ENCODE assay signal across 8 cellular contexts in the genomic region with DNA sequence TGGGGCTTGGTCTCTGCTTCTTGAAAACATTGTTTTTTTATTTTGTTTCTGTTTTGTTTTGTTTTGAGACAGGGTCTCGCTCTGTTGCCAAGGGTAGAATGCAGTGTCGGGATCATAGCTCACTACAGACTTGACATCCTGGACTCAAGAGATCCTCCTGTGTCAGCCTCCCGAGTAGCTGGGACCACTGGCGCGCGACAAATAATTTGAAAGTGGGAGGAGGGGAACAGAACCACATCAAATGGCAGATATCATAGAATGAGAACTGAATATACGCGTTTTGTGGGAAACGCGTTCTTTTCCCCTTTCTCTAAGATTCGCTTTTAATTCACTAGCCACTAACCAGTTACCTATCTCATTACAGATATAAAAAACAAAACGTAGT. TPM values are rescaled to one million over a fixed set of nuclear protein-coding genes. Genes with fewer than 3 reads are reported as not detected.
DNase-seq lines count a peak whose midpoint lies in the region; ATAC-seq, FAIRE-seq and TF ChIP-seq lines count a peak whose summit lies in the region.

No MANE protein-coding gene starts in this region.

- POLR2A ChIA-PET in CD4-positive, alpha-beta memory T cell (lab: Charles Lee; ENCODE audit: partially characterized antibody) = interaction anchor here (0.5 to 2.4 kb wide), 13 partner anchors 8 to 202 kb away, joined by 3 to 12 read pairs (median 4); no protein-coding TSS in a partner anchor

- H3K36me3 ChIP-seq in CD4-positive, alpha-beta memory T cell (ENCODE audit: insufficient read depth, low read length) = no peaks in the 10 kb centered on the region
- H3K36me3 ChIP-seq in Loucy (ENCODE audit: insufficient read depth, low read length) = no peaks in the 10 kb centered on the region
- no peaks in the 10 kb centered on the region for H3K36me3 ChIP-seq in ectodermal cell (ENCODE audit: control insufficient read depth, insufficient read depth, low read length)

- peak overlapping the region; percentile 95 to 100 (median 98) for H3K4me3 Mint-ChIP-seq in CD4-positive, alpha-beta memory T cell
- H3K4me3 Mint-ChIP-seq in natural killer cell = peak overlapping the region; percentile 97

- 34 to 53% methylated on average over 9 to 11 of the region's 12 CpGs for WGBS in ectodermal cell, 2 experiments

- H3K4me1 Mint-ChIP-seq in CD4-positive, alpha-beta memory T cell = peaks cover 25 to 59% (median 43%) of the 10 kb centered on the region in 4 donors
- H3K4me1 Mint-ChIP-seq in natural killer cell = peaks cover 42 to 55% of the 10 kb centered on the region in 2 donors

- TF ChIP-seq CTCF in Loucy (conservative IDR thresholded peaks at IDR 0.05; ENCODE audit: low read length) (no peak), natural killer cell (IDR thresholded peaks at IDR 0.05) (no peak), D721Med (IDR thresholded peaks at IDR 0.05; ENCODE audit: insufficient read depth, missing control alignments) (no peak)

- intact Hi-C loops in CD4-positive, alpha-beta memory T cell (cut with micrococcal nuclease) = loop anchor here (2.0 to 5.0 kb wide), 2 partner anchors 14 to 61 kb away; no protein-coding TSS in a partner anchor
- intact Hi-C loops in natural killer cell (cut with micrococcal nuclease) = loop anchor here (5.0 kb wide), 1 partner anchor 204 kb away; no protein-coding TSS in a partner anchor

- peak in 2 of 3 donors; percentile 0 to 4 for ATAC-seq in natural killer cell
- ATAC-seq in HG02938 (IDR thresholded peaks at IDR 0.05; ENCODE audit: unreplicated experiment) = no peak

- H3K4me3 ChIP-seq in CD4-positive, alpha-beta memory T cell (ENCODE audit: low read length in 2 of 2) = peak overlapping the region; percentile 65 to 94
- peak overlapping the region; percentile 79 for H3K4me3 ChIP-seq in Loucy (ENCODE audit: low read length, poor library complexity, severe bottlenecking)
- H3K4me3 ChIP-seq in ectodermal cell (ENCODE audit: insufficient read depth, low read depth, low read length) = peak overlapping the region; percentile 73

- H3K4me2 ChIP-seq in Loucy (ENCODE audit: low read depth, low read length, poor library complexity, severe bottlenecking) = peak overlapping the region; percentile 77

- H4K20me1 ChIP-seq in Loucy (ENCODE audit: insufficient read depth, low read length, poor library complexity, severe bottlenecking) = peaks cover 28% of the 10 kb centered on the region

- no peaks in the 10 kb centered on the region for H3K27me3 Mint-ChIP-seq in CD4-positive, alpha-beta memory T cell
- H3K27me3 Mint-ChIP-seq in natural killer cell (ENCODE audit: low read depth in 2 of 2) = peaks cover 14 to 27% of the 10 kb centered on the region in 2 donors

- CTCF ChIA-PET in CD4-positive, alpha-beta memory T cell (lab: Charles Lee; ENCODE audit: partially characterized antibody) = interaction anchor here (0.9 to 3.7 kb wide), 14 partner anchors 9 to 120 kb away, joined by 3 to 39 read pairs (median 5); no protein-coding TSS in a partner anchor

- no peaks in the 10 kb centered on the region for H3K9me3 Mint-ChIP-seq in CD4-positive, alpha-beta memory T cell
- H3K9me3 Mint-ChIP-seq in natural killer cell = no peaks in the 10 kb centered on the region

- H3F3A ChIP-seq in Loucy (ENCODE audit: low read depth) = no peaks in the 10 kb centered on the region

- FAIRE-seq in D721Med (lab: Jason Lieb, UNC) = no peak

- peaks cover 33% of the 10 kb centered on the region for H3K4me1 ChIP-seq in CD4-positive, alpha-beta memory T cell (ENCODE audit: insufficient read depth, low read length)
- peaks cover 25% of the 10 kb centered on the region for H3K4me1 ChIP-seq in Loucy (ENCODE audit: insufficient read depth, low read length, poor library complexity, severe bottlenecking)
- H3K4me1 ChIP-seq in ectodermal cell (ENCODE audit: control insufficient read depth, insufficient read depth, low read length) = no peaks in the 10 kb centered on the region

- H3K9me2 ChIP-seq in Loucy (replicated peaks; ENCODE audit: low read depth, low read length) = no peaks in the 10 kb centered on the region

- peak overlapping the region; percentile 97 to 99 (median 98) for H3K27ac Mint-ChIP-seq in CD4-positive, alpha-beta memory T cell
- H3K27ac Mint-ChIP-seq in natural killer cell = peak overlapping the region; percentile 96 to 98

- H3K27ac ChIP-seq in CD4-positive, alpha-beta memory T cell (ENCODE audit: low read depth, low read length) = peak overlapping the region; percentile 83
- no peak overlapping the region for H3K27ac ChIP-seq in ectodermal cell (ENCODE audit: insufficient read depth, low read depth, low read length, poor library complexity, severe bottlenecking)

- peak overlapping the region; percentile 100 for H2AFZ ChIP-seq in Loucy (ENCODE audit: low read length)

- H3K36me3 Mint-ChIP-seq in CD4-positive, alpha-beta memory T cell = peaks cover 7 to 17% of the 10 kb centered on the region in 2 donors
- H3K36me3 Mint-ChIP-seq in natural killer cell = no peaks in the 10 kb centered on the region

- peaks cover 34% of the 10 kb centered on the region for H3K79me2 ChIP-seq in Loucy (ENCODE audit: insufficient read depth, low read length)

- no peaks in the 10 kb centered on the region for H3K9me3 ChIP-seq in CD4-positive, alpha-beta memory T cell (ENCODE audit: control insufficient read depth in 1 of 2, low read length in 2 of 2)
- H3K9me3 ChIP-seq in Loucy (ENCODE audit: insufficient read depth, low read depth, low read length) (no peaks in the 10 kb centered on the region), ectodermal cell (ENCODE audit: control insufficient read depth, low read length) (no peaks in the 10 kb centered on the region)

- no peaks in the 10 kb centered on the region for H3K27me3 ChIP-seq in CD4-positive, alpha-beta memory T cell (ENCODE audit: insufficient read depth, low read length)
- no peaks in the 10 kb centered on the region for H3K27me3 ChIP-seq in Loucy (ENCODE audit: insufficient read depth, low read length, poor library complexity, severe bottlenecking)
- peaks cover 55% of the 10 kb centered on the region for H3K27me3 ChIP-seq in ectodermal cell (ENCODE audit: control insufficient read depth, insufficient read depth, low read length, poor library complexity, severe bottlenecking)

- DNase-seq in CD4-positive, alpha-beta memory T cell = no peak
- DNase-seq in natural killer cell (no peak), activated gamma-delta T cell (lab: John Stamatoyannopoulos, UW) (no peak), DMS153 treated with DMSO at 0.1 percent for 48 hours (lab: John Stamatoyannopoulos, UW; ENCODE audit: unreplicated experiment) (no peak), D721Med (ENCODE audit: insufficient read length, low spot score) (no peak)

- peak overlapping the region; percentile 77 for H3K9ac ChIP-seq in Loucy (ENCODE audit: low read depth, low read length, poor library complexity, severe bottlenecking)

RNA-seq across cellular contexts. Expression of a gene that starts 0.6 kb away (rescaled TPM):
- total RNA-seq in CD4-positive, alpha-beta memory T cell = 100 to 1,000 TPM; 144 to 148 TPM
- polyA plus RNA-seq in CD4-positive, alpha-beta memory T cell = 10 to 100 TPM; 10.6 to 20.5 TPM
- polyA plus RNA-seq in ectodermal cell (2013, experiment 1 of 4) = 15.0 TPM
- 17.5 TPM for polyA plus RNA-seq in ectodermal cell (2013, experiment 2 of 4)
- polyA plus RNA-seq in ectodermal cell (2013, experiment 3 of 4) = 11.7 TPM
- polyA plus RNA-seq in ectodermal cell (2013, experiment 4 of 4) = 17.1 TPM
- total RNA-seq in natural killer cell = 100 to 1,000 TPM; 155 to 204 (median 164) TPM

RNA-seq across cellular contexts. Expression of a gene that starts 5.9 kb away (rescaled TPM):
- under 1 TPM in 1 of 2 experiments, not detected in 1; 0.11 TPM for total RNA-seq in CD4-positive, alpha-beta memory T cell
- under 1 TPM in 1 of 2 donors, not detected in 1; 0.08 TPM for polyA plus RNA-seq in CD4-positive, alpha-beta memory T cell
- polyA plus RNA-seq in ectodermal cell (2013, experiment 1 of 4) = not detected
- not detected for polyA plus RNA-seq in ectodermal cell (2013, experiment 2 of 4)
- not detected for polyA plus RNA-seq in ectodermal cell (2013, experiment 3 of 4)
- polyA plus RNA-seq in ectodermal cell (2013, experiment 4 of 4) = not detected
- not detected for total RNA-seq in natural killer cell
